ENCODE assay signal across 18 cellular contexts in the genomic region with DNA sequence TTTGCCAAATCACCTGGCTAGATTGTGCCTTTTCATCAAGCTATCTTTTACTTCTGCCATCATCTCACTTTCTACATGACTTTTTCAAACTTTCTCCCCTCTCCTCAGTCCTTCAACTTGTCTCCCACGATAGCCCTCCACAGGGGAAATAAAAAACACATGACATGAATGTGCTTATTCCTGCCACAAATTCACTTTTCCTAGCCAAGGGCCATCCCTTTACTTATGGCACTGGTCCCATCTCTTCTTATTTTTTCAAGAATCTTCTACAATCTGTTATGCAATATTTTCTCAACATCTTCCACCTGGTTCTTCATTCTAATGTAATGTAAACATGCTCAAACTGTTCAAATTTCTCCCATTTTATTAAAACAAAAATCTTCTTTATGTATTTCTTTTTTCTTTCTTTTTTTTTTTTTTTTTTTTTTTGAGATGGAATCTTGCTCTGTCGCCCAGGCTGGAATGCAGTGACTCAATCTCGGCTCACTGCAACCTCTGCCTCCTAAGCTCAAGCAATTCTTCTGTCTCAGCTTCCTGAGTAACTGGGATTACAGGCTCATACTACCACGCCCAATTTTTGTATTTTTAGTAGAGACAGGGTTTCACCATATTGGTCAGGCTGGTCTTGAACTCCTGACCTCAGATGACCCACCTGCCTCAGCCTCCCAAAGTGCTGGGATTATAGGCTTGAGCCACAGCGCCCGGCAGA. TPM values are rescaled to one million over a fixed set of nuclear protein-coding genes. Genes with fewer than 3 reads are reported as not detected.
DNase-seq lines count a peak whose midpoint lies in the region; ATAC-seq and TF ChIP-seq lines count a peak whose summit lies in the region.
"Not testable (repeated sequence)": the region's sequence is repeated elsewhere in the genome, so short reads cannot be mapped to it uniquely, and the experiment has no call there.
"Had no signal": no experiment of that assay in that cellular context is flagged by ENCODE, and none has a peak within 500 bp of the region (broad histone marks: within the 10 kb centered on the region; RNA-seq: fewer than 3 reads in every experiment).

No MANE protein-coding gene starts in this region.

- ATAC-seq in RWPE2 (ENCODE audit: low read depth) = peak; percentile 88

- H4K20me1 ChIP-seq in osteoblast (ENCODE audit: insufficient read depth, low read length) = not testable (repeated sequence)

- DNase-seq in GM03348 (ENCODE audit: low spot score) (peak; percentile 20), HS-5 (ENCODE audit: low read depth) (peak; percentile 60), astrocyte of the hippocampus (ENCODE audit: low read depth, low spot score) (peak; percentile 47), epithelial cell of prostate (ENCODE audit: low read depth, low spot score) (peak; percentile 45), foreskin fibroblast (peak; percentile 34 to 87)
- not testable (repeated sequence) for DNase-seq in RWPE2 (ENCODE audit: low spot score); osteoblast (ENCODE audit: insufficient read length, low spot score, missing footprints)

- not testable (repeated sequence) for H3K9me3 ChIP-seq in RWPE2 (ENCODE audit: severe bottlenecking); osteoblast (ENCODE audit: low read depth, low read length)

- H2AFZ ChIP-seq in ACC112 (ENCODE audit: low read length, unreplicated experiment) (peak overlapping the region; percentile 54), osteoblast (ENCODE audit: low read length) (peak overlapping the region; percentile 60)

- H3K4me3 ChIP-seq in ACC112 (ENCODE audit: low read depth, low read length); RWPE2 (ENCODE audit: severe bottlenecking); foreskin fibroblast (ENCODE audit: low read depth in 1 of 2, low read length in 2 of 2); osteoblast (ENCODE audit: insufficient read depth, low read length): not testable (repeated sequence)

- H3K27ac ChIP-seq in ACC112 (ENCODE audit: low read depth, low read length) (peak overlapping the region; percentile 36), RWPE2 (ENCODE audit: poor library complexity, severe bottlenecking) (peak overlapping the region; percentile 14), epithelial cell of prostate (peak overlapping the region; percentile 44), osteoblast (ENCODE audit: low read depth, low read length) (peak overlapping the region; percentile 47)

- peaks cover 24% of the 10 kb centered on the region for H3K4me1 ChIP-seq in ACC112 (ENCODE audit: control insufficient read depth, insufficient read depth, low read length, unreplicated experiment)
- not testable (repeated sequence) for H3K4me1 ChIP-seq in RWPE2 (ENCODE audit: insufficient read depth, poor library complexity, severe bottlenecking)
- H3K4me1 ChIP-seq in osteoblast (ENCODE audit: insufficient read depth, low read length) = peaks cover 12% of the 10 kb centered on the region

- H3K36me3 ChIP-seq in ACC112 (ENCODE audit: insufficient read depth, low read length); RWPE2 (ENCODE audit: low read depth); osteoblast (ENCODE audit: insufficient read depth, low read length): not testable (repeated sequence)

- not testable (repeated sequence) for TF ChIP-seq CTCF in RWPE2 (IDR thresholded peaks at IDR 0.05; ENCODE audit: poor library complexity, severe bottlenecking); foreskin fibroblast (IDR thresholded peaks at IDR 0.05; ENCODE audit: low read depth, low read length); osteoblast (IDR thresholded peaks at IDR 0.05; ENCODE audit: extremely low read depth, low read depth, low read length)

- H3K4me2 ChIP-seq in osteoblast (ENCODE audit: insufficient read depth, low read length) = peak overlapping the region; percentile 11

- not testable (repeated sequence) for H3K27me3 ChIP-seq in ACC112 (ENCODE audit: insufficient read depth, low read length); RWPE2 (ENCODE audit: insufficient read depth, poor library complexity, severe bottlenecking); osteoblast (ENCODE audit: insufficient read depth, low read length)

- not testable (repeated sequence) for H3K79me2 ChIP-seq in ACC112 (ENCODE audit: control insufficient read depth, insufficient read depth, low read length, unreplicated experiment); osteoblast (ENCODE audit: insufficient read depth, low read length)

RNA-seq across cellular contexts. Expression of a gene that starts 32.3 kb away (rescaled TPM):
- total RNA-seq in osteoblast = under 0.01 TPM in 1 of 2 replicates, not detected in the other
- total RNA-seq: activated CD8-positive, alpha-beta T cell treated with anti-CD3 and anti-CD28 coated beads for 36 hours; activated T-helper 1 cell treated with anti-CD3 and anti-CD28 coated beads, Interleukin-12 subunit alpha, Interleukin-12 subunit beta, Interleukin-2, Interleukin-4 antibody, amounts not matched to agents 30 ng/mL and 10 ng/mL and 1 ng/mL, durations not matched to agents 14 hours and 24 hours and 36 hours; cardiac muscle cell; colonic mucosa; G401; H9; left ventricle myocardium inferior; mesenteric fat pad; right cardiac atrium; uterus had no signal

RNA-seq across cellular contexts. Expression of a gene that starts 57.4 kb away (rescaled TPM):
- not detected in 2 replicates for total RNA-seq in osteoblast
- total RNA-seq: activated CD8-positive, alpha-beta T cell treated with anti-CD3 and anti-CD28 coated beads for 36 hours; activated T-helper 1 cell treated with anti-CD3 and anti-CD28 coated beads, Interleukin-12 subunit alpha, Interleukin-12 subunit beta, Interleukin-2, Interleukin-4 antibody, amounts not matched to agents 30 ng/mL and 10 ng/mL and 1 ng/mL, durations not matched to agents 14 hours and 24 hours and 36 hours; colonic mucosa; G401; H9; left ventricle myocardium inferior; mesenteric fat pad; right cardiac atrium; uterus had no signal
